ENCODE assay signal across 8 cellular contexts in the genomic region with DNA sequence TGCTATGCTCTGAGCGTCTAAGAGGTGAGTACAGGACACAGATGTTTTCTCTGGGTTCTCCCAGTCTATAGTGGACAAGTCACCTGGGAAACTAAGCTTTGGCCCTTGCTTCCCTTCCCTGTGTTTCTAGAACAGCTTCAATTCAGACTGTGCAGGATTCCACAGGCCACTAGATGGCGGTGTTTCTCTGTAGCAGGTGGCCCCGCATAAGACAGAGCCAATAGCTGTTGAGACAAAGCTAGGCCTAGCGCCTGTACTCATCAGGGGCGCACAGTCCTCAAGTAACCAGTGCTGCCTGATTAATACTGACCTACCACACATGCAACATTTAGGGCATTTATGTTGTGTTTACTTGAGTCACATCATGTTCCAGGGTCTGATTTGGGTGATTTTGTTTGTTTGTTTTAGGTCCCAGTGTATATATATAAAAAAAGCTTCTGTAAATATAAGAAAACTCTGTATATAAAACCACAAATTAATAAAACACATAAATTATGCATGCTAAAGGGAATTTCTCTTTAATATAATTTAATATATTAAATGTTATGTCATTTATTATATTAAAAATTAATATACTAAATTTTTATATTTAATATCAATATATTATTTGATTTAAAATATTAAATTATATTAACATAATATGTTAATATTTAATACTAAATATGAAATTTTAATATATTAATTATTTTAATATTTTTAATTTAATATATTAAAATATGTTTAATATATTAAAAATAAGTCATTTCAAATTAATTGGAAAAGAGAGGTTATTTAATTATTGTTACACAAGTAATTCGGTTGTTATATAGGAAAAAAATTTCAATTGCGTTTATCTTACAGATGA.
A peak's percentile ranks its signal among the peaks of the same experiment; 100 is the strongest.
DNase-seq lines count a peak whose midpoint lies in the region; ATAC-seq and TF ChIP-seq lines count a peak whose summit lies in the region.

No MANE protein-coding gene starts in this region.

- peak; percentile 97 for TF ChIP-seq CTCF in colonic mucosa (IDR thresholded peaks at IDR 0.05)
- TF ChIP-seq CTCF in liver (IDR thresholded peaks at IDR 0.05; ENCODE audit: low read depth, low read length, missing input control), result peak; percentile 95

- no peaks in the 10 kb centered on the region for H3K4me1 ChIP-seq in colonic mucosa
- peaks cover 0 to 2% (median 0%) of the 10 kb centered on the region in 4 donors for H3K4me1 ChIP-seq in liver (ENCODE audit: control insufficient read depth in 4 of 4, insufficient read depth in 4 of 4, low read length in 3 of 4)

- H3K36me3 ChIP-seq in colonic mucosa, result no peaks in the 10 kb centered on the region
- no peaks in the 10 kb centered on the region for H3K36me3 ChIP-seq in liver (ENCODE audit: control insufficient read depth in 4 of 4, insufficient read depth in 3 of 4, low read depth in 1 of 4, low read length in 3 of 4)

- H3K4me3 ChIP-seq in colonic mucosa (no peak overlapping the region), liver (ENCODE audit: low read depth in 1 of 3, low read length in 3 of 3) (no peak overlapping the region)

- TF ChIP-seq RAD21 in liver (IDR thresholded peaks at IDR 0.05), result peak; percentile 99 to 100

- WGBS in liver, result 28% methylated on average over 7 of the region's 7 CpGs

- DNase-seq in CMK (ENCODE audit: low read depth) (peak; percentile 68), NCI-H526 treated with DMSO at 0.1 percent for 48 hours (lab: John Stamatoyannopoulos, UW) (peak; percentile 89), colonic mucosa (peak; percentile 86)
- DNase-seq in activated CD4-positive, alpha-beta T cell treated with anti-CD3 and anti-CD28 coated beads for 4 hours, result peak; percentile 71 to 81
- peak; percentile 54 to 61 (median 54) for DNase-seq in stimulated activated CD4-positive, alpha-beta T cell treated with anti-CD3 and anti-CD28 coated beads, TNF-alpha, amount 100 ng/mL, for 4 hours (ENCODE audit: low read depth in 3 of 3)

- intact Hi-C loops in colonic mucosa (cut with DNase I), result loop anchor here (5.0 kb wide), 1 partner anchor 370 kb away; no protein-coding TSS in a partner anchor

- H3K9ac ChIP-seq in colonic mucosa (ENCODE audit: low read depth in 2 of 2, low read length in 2 of 2) (no peak overlapping the region), liver (ENCODE audit: low read depth in 1 of 2, low read length in 2 of 2) (no peak overlapping the region)

- H3K27me3 ChIP-seq in colonic mucosa (no peaks in the 10 kb centered on the region), liver (ENCODE audit: control insufficient read depth in 4 of 4, insufficient read depth in 4 of 4, low read length in 3 of 4) (no peaks in the 10 kb centered on the region)

- ATAC-seq in GM19463 (IDR thresholded peaks at IDR 0.05; ENCODE audit: unreplicated experiment), result peak; percentile 99
- peak; percentile 100 for ATAC-seq in HG03521 (IDR thresholded peaks at IDR 0.05; ENCODE audit: unreplicated experiment)

- H3K27ac ChIP-seq in colonic mucosa (no peak overlapping the region), liver (ENCODE audit: low read depth in 1 of 2, low read length in 2 of 2) (no peak overlapping the region)

- H3K9me3 ChIP-seq in colonic mucosa, result no peaks in the 10 kb centered on the region
- no peaks in the 10 kb centered on the region for H3K9me3 ChIP-seq in liver (ENCODE audit: control insufficient read depth in 4 of 4, low read length in 3 of 4)

TF ChIP-seq in liver, 16 proteins besides CTCF, POLR2A, EP300 and RAD21:
- TF ChIP-seq HNF4G (IDR thresholded peaks at IDR 0.05) (no peak), YY1 (IDR thresholded peaks at IDR 0.05) (no peak), EGR1 (IDR thresholded peaks at IDR 0.05; ENCODE audit: low read depth in 2 of 2) (no peak), GABPA (IDR thresholded peaks at IDR 0.05 in 1 of 2, conservative IDR thresholded peaks at IDR 0.05 in 1 of 2) (no peak), NR2F2 (IDR thresholded peaks at IDR 0.05) (peak; percentile 17), FOXA2 (IDR thresholded peaks at IDR 0.05) (no peak), RXRA (IDR thresholded peaks at IDR 0.05) (peak in 1 of 2 donors; percentile 34), FOXA1 (IDR thresholded peaks at IDR 0.05) (no peak), SP1 (IDR thresholded peaks at IDR 0.05) (no peak), HNF4A (conservative IDR thresholded peaks at IDR 0.05) (peak in 1 of 2 donors; percentile 32), JUND (IDR thresholded peaks at IDR 0.05) (no peak), TAF1 (conservative IDR thresholded peaks at IDR 0.05) (no peak)
- TF ChIP-seq, protein P1, sequence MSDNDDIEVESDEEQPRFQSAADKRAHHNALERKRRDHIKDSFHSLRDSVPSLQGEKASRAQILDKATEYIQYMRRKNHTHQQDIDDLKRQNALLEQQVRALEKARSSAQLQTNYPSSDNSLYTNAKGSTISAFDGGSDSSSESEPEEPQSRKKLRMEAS (IDR thresholded peaks at IDR 0.05), result no peak
- TF ChIP-seq, protein P2, sequence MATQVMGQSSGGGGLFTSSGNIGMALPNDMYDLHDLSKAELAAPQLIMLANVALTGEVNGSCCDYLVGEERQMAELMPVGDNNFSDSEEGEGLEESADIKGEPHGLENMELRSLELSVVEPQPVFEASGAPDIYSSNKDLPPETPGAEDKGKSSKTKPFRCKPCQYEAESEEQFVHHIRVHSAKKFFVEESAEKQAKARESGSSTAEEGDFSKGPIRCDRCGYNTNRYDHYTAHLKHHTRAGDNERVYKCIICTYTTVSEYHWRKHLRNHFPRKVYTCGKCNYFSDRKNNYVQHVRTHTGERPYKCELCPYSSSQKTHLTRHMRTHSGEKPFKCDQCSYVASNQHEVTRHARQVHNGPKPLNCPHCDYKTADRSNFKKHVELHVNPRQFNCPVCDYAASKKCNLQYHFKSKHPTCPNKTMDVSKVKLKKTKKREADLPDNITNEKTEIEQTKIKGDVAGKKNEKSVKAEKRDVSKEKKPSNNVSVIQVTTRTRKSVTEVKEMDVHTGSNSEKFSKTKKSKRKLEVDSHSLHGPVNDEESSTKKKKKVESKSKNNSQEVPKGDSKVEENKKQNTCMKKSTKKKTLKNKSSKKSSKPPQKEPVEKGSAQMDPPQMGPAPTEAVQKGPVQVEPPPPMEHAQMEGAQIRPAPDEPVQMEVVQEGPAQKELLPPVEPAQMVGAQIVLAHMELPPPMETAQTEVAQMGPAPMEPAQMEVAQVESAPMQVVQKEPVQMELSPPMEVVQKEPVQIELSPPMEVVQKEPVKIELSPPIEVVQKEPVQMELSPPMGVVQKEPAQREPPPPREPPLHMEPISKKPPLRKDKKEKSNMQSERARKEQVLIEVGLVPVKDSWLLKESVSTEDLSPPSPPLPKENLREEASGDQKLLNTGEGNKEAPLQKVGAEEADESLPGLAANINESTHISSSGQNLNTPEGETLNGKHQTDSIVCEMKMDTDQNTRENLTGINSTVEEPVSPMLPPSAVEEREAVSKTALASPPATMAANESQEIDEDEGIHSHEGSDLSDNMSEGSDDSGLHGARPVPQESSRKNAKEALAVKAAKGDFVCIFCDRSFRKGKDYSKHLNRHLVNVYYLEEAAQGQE (IDR thresholded peaks at IDR 0.05), result no peak
- TF ChIP-seq, protein P3, sequence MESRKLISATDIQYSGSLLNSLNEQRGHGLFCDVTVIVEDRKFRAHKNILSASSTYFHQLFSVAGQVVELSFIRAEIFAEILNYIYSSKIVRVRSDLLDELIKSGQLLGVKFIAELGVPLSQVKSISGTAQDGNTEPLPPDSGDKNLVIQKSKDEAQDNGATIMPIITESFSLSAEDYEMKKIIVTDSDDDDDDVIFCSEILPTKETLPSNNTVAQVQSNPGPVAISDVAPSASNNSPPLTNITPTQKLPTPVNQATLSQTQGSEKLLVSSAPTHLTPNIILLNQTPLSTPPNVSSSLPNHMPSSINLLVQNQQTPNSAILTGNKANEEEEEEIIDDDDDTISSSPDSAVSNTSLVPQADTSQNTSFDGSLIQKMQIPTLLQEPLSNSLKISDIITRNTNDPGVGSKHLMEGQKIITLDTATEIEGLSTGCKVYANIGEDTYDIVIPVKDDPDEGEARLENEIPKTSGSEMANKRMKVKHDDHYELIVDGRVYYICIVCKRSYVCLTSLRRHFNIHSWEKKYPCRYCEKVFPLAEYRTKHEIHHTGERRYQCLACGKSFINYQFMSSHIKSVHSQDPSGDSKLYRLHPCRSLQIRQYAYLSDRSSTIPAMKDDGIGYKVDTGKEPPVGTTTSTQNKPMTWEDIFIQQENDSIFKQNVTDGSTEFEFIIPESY (IDR thresholded peaks at IDR 0.05), result no peak
- TF ChIP-seq, protein P4, sequence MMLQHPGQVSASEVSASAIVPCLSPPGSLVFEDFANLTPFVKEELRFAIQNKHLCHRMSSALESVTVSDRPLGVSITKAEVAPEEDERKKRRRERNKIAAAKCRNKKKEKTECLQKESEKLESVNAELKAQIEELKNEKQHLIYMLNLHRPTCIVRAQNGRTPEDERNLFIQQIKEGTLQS (IDR thresholded peaks at IDR 0.05), result no peak
